Comparison of ENCODE assay signal across 25 cellular contexts in genomic region chr6:20472748-20473147, GRCh38.
"Had no signal": no experiment of that assay in that cellular context is flagged by ENCODE, and none has a peak within 500 bp of the region (broad histone marks: within the 10 kb centered on the region; RNA-seq: fewer than 3 reads in every experiment).

No MANE protein-coding gene starts in this region.

- H3K27me3 ChIP-seq: esophagus squamous epithelium, gastrocnemius medialis, heart right ventricle, left lung had no signal

- H3K27ac Mint-ChIP-seq: endodermal cell; naive B cell; naive thymus-derived CD8-positive, alpha-beta T cell had no signal

- H3K4me3 ChIP-seq: esophagus squamous epithelium, gastrocnemius medialis, heart right ventricle, left lung, lower lobe of right lung, mucosa of descending colon had no signal

- H3K4me1 ChIP-seq: esophagus squamous epithelium, gastrocnemius medialis, lower lobe of right lung had no signal

- H3K36me3 ChIP-seq: esophagus squamous epithelium, gastrocnemius medialis, heart right ventricle, left lung, lower lobe of right lung had no signal

- H3K9me3 ChIP-seq: esophagus squamous epithelium, gastrocnemius medialis, heart right ventricle, left lung, lower lobe of right lung, mucosa of descending colon had no signal

- H3K27me3 Mint-ChIP-seq: dendritic cell treated with granulocyte-macrophage colony-stimulating factor and Interleukin-4, amounts not matched to agents 40 ng/mL and 50 ng/mL, for 4 days; effector memory CD8-positive, alpha-beta T cell; naive B cell; naive thymus-derived CD8-positive, alpha-beta T cell had no signal

- H3K4me3 Mint-ChIP-seq: dendritic cell treated with granulocyte-macrophage colony-stimulating factor and Interleukin-4, amounts not matched to agents 40 ng/mL and 50 ng/mL, for 4 days; effector memory CD8-positive, alpha-beta T cell; endodermal cell; mesothelial cell of epicardium; naive B cell; naive thymus-derived CD8-positive, alpha-beta T cell had no signal

- H3K9me3 Mint-ChIP-seq: dendritic cell treated with granulocyte-macrophage colony-stimulating factor and Interleukin-4, amounts not matched to agents 40 ng/mL and 50 ng/mL, for 4 days; effector memory CD8-positive, alpha-beta T cell; endodermal cell; mesothelial cell of epicardium; naive B cell; naive thymus-derived CD8-positive, alpha-beta T cell had no signal

- ATAC-seq: effector memory CD8-positive, alpha-beta T cell; esophagus mucosa; gastrocnemius medialis; heart right ventricle; left cardiac atrium; left lung; left ventricle myocardium superior; lower lobe of right lung; mucosa of descending colon; naive thymus-derived CD8-positive, alpha-beta T cell had no signal

- DNase-seq: cortex of kidney; effector CD8-positive, alpha-beta T cell; effector memory CD8-positive, alpha-beta T cell; endodermal cell; erythroblast; esophagus squamous epithelium; foreskin fibroblast; foreskin melanocyte; gastrocnemius medialis; glutamatergic neuron; head of caudate nucleus; heart right ventricle; hippocampal formation; left cardiac atrium; left lung; left ventricle myocardium superior; lower lobe of right lung; mesenchymal stem cell; mucosa of descending colon; naive B cell; naive thymus-derived CD8-positive, alpha-beta T cell had no signal

- H3K27ac ChIP-seq: epithelial cell of prostate, esophagus squamous epithelium, gastrocnemius medialis, heart right ventricle, left lung, lower lobe of right lung had no signal
